ENCODE assay signal across 20 cellular contexts in genomic region chr15:80375968-80376891, GRCh38. TPM values are rescaled to one million over a fixed set of nuclear protein-coding genes. Genes with fewer than 3 reads are reported as not detected.
"Had no signal": no experiment of that assay in that cellular context is flagged by ENCODE, and none has a peak within 500 bp of the region (broad histone marks: within the 10 kb centered on the region; RNA-seq: fewer than 3 reads in every experiment).

No MANE protein-coding gene starts in this region.

- H3K27ac ChIP-seq: epithelial cell of prostate, esophagus muscularis mucosa, gastroesophageal sphincter, pancreas, prostate gland, thoracic aorta, transverse colon had no signal

- ATAC-seq: effector memory CD8-positive, alpha-beta T cell; gastroesophageal sphincter; pancreas; stimulated activated memory B cell treated with anti-CD40 and anti-IgM and Interleukin-4, amounts not matched to agents 10 μg/mL and 1 μg/mL and 100 μg/mL, for 72 hours; stimulated activated naive CD8-positive, alpha-beta T cell treated with anti-CD3 and anti-CD28 coated beads, Interleukin-15, amount 100 ng/mL, for 72 hours had no signal

- H3K27me3 ChIP-seq: esophagus muscularis mucosa, gastroesophageal sphincter, pancreas, transverse colon had no signal

- H3K4me1 ChIP-seq: esophagus muscularis mucosa, gastroesophageal sphincter, pancreas, prostate gland, transverse colon had no signal

- H3K4me3 ChIP-seq: esophagus muscularis mucosa, gastroesophageal sphincter, pancreas, prostate gland, thoracic aorta, transverse colon had no signal

- H3K9me3 ChIP-seq: esophagus muscularis mucosa, gastroesophageal sphincter, pancreas, prostate gland, thoracic aorta, transverse colon had no signal

- DNase-seq: effector memory CD8-positive, alpha-beta T cell; glutamatergic neuron; immature natural killer cell; kidney; left cardiac atrium; mesendoderm; naive B cell; occipital lobe; pancreas; stimulated activated CD4-positive, alpha-beta T cell treated with anti-CD3 and anti-CD28 coated beads, Interleukin-15, amount 100 ng/mL, for 24 hours; stimulated activated CD4-positive, alpha-beta T cell treated with anti-CD3 and anti-CD28 coated beads, Interleukin-1b, Interleukin-23, amount 100 ng/mL, for 48 hours; stimulated activated CD4-positive, alpha-beta T cell treated with anti-CD3 and anti-CD28 coated beads, Interleukin-4, amount 100 ng/mL, for 24 hours; stimulated activated naive CD8-positive, alpha-beta T cell treated with anti-CD3 and anti-CD28 coated beads, Interleukin-15, amount 100 ng/mL, for 72 hours; transverse colon had no signal

- FAIRE-seq: kidney, pancreas had no signal

- H3K36me3 ChIP-seq: esophagus muscularis mucosa, gastroesophageal sphincter, pancreas, prostate gland, thoracic aorta, transverse colon had no signal

RNA-seq across cellular contexts. Expression of gene ARNT2, which starts 28.0 kb away (rescaled TPM):
- polyA plus RNA-seq: immature natural killer cell had no signal
